Comparison of ENCODE assay signal across 8 cellular contexts in the genomic region with DNA sequence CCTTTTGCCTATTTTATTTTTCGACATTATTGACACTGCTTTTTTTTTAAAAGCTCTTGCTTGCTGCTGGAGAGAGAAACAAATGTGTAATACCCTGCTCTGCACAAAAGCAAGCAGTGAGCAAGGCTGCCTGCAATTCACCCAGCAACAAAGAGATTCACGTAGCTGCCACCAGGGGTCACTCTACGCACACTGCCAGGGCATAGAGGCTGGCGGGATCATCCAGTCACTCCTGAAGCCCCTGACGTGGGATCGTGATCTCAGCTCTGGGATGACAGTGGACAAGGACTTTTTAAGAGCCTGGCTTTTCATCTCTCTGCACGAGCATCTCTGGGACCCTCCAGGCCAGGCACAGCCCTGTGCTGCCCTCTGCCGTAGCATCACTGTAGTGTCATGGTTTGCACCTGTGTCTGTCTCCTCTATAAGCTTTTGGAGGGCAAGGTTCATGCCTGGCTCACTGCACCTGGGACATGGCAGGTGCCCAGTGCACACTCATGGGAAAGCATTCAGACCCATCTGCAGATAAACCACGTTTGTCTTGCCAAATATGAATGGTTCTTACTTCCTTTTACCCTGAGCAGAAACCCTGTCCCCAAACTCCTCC. TPM values are rescaled to one million over a fixed set of nuclear protein-coding genes. Genes with fewer than 3 reads are reported as not detected.
DNase-seq lines count a peak whose midpoint lies in the region; ATAC-seq and TF ChIP-seq lines count a peak whose summit lies in the region.

No MANE protein-coding gene starts in this region.

- H3K36me3 Mint-ChIP-seq in endothelial cell (ENCODE audit: low read depth, unreplicated experiment) (no peaks in the 10 kb centered on the region), mesothelial cell of epicardium (no peaks in the 10 kb centered on the region)
- no peaks in the 10 kb centered on the region for H3K36me3 Mint-ChIP-seq in stimulated activated naive B cell treated with anti-CD40 and anti-IgM and Interleukin-4, amounts not matched to agents 10 μg/mL and 1 μg/mL and 100 μg/mL, for 72 hours

- TF ChIP-seq CTCF in AG04449 (IDR thresholded peaks at IDR 0.05; ENCODE audit: insufficient read depth, low read length, missing control alignments) (peak; percentile 89), GM12875 (IDR thresholded peaks at IDR 0.05; ENCODE audit: borderline replicate concordance, insufficient read depth, low read depth, low read length) (peak; percentile 92), endothelial cell (IDR thresholded peaks at IDR 0.05; ENCODE audit: unreplicated experiment) (peak; percentile 80), mesothelial cell of epicardium (IDR thresholded peaks at IDR 0.05; ENCODE audit: unreplicated experiment) (peak; percentile 89)

- no peaks in the 10 kb centered on the region for H3K9me3 Mint-ChIP-seq in endothelial cell (ENCODE audit: unreplicated experiment)
- H3K9me3 Mint-ChIP-seq in mesothelial cell of epicardium: no peaks in the 10 kb centered on the region
- no peaks in the 10 kb centered on the region for H3K9me3 Mint-ChIP-seq in stimulated activated naive B cell treated with anti-CD40 and anti-IgM and Interleukin-4, amounts not matched to agents 10 μg/mL and 1 μg/mL and 100 μg/mL, for 72 hours

- no peak overlapping the region for H3K4me3 Mint-ChIP-seq in endothelial cell (ENCODE audit: unreplicated experiment)
- H3K4me3 Mint-ChIP-seq in mesothelial cell of epicardium: no peak overlapping the region
- no peak overlapping the region for H3K4me3 Mint-ChIP-seq in stimulated activated naive B cell treated with anti-CD40 and anti-IgM and Interleukin-4, amounts not matched to agents 10 μg/mL and 1 μg/mL and 100 μg/mL, for 72 hours

- H3K4me1 Mint-ChIP-seq in endothelial cell (ENCODE audit: unreplicated experiment): peaks cover 11% of the 10 kb centered on the region
- H3K4me1 Mint-ChIP-seq in mesothelial cell of epicardium: no peaks in the 10 kb centered on the region
- peaks cover 0 to 13% of the 10 kb centered on the region in 2 donors for H3K4me1 Mint-ChIP-seq in stimulated activated naive B cell treated with anti-CD40 and anti-IgM and Interleukin-4, amounts not matched to agents 10 μg/mL and 1 μg/mL and 100 μg/mL, for 72 hours

- POLR2A ChIA-PET in AG04449 (lab: Yijun Ruan, JAX): no interaction called here

- H3K27me3 Mint-ChIP-seq in endothelial cell (ENCODE audit: unreplicated experiment) (peaks cover 11% of the 10 kb centered on the region), mesothelial cell of epicardium (ENCODE audit: low read depth) (peaks cover 55% of the 10 kb centered on the region)
- peaks cover 34 to 45% of the 10 kb centered on the region in 2 donors for H3K27me3 Mint-ChIP-seq in stimulated activated naive B cell treated with anti-CD40 and anti-IgM and Interleukin-4, amounts not matched to agents 10 μg/mL and 1 μg/mL and 100 μg/mL, for 72 hours

- H3K27ac Mint-ChIP-seq in endothelial cell (ENCODE audit: unreplicated experiment) (no peak overlapping the region), mesothelial cell of epicardium (no peak overlapping the region)
- H3K27ac Mint-ChIP-seq in stimulated activated naive B cell treated with anti-CD40 and anti-IgM and Interleukin-4, amounts not matched to agents 10 μg/mL and 1 μg/mL and 100 μg/mL, for 72 hours: no peak overlapping the region

- CTCF ChIA-PET in AG04449 (lab: Yijun Ruan, JAX): interaction anchor here (0.7 to 3.2 kb wide), 29 partner anchors 8 to 553 kb away, joined by 3 to 37 read pairs (median 4); partner anchors contain the start of gene C4orf50

- no peak overlapping the region for H3K4me3 ChIP-seq in AG04449 (ENCODE audit: low read depth, low read length)
- H3K4me3 ChIP-seq in GM12875 (ENCODE audit: low read depth, low read length): no peak overlapping the region

- peak; percentile 51 for ATAC-seq in HG02973 (IDR thresholded peaks at IDR 0.05; ENCODE audit: unreplicated experiment)
- ATAC-seq in stimulated activated naive B cell treated with anti-CD40 and anti-IgM and Interleukin-4, amounts not matched to agents 10 μg/mL and 1 μg/mL and 100 μg/mL, for 72 hours (replicated peaks): peak; percentile 71 to 81

- DNase-seq in AG04449 (ENCODE audit: low read depth, low spot score): peak; percentile 5
- DNase-seq in NCI-H2196 (lab: John Stamatoyannopoulos, UW; ENCODE audit: unreplicated experiment): peak; percentile 68
- DNase-seq in activated CD4-positive, alpha-beta T cell treated with anti-CD3 and anti-CD28 coated beads, Interleukin-2, amount 50 U/mL, for 24 hours (ENCODE audit: low read depth in 1 of 2, low spot score in 1 of 2): peak; percentile 1 to 22
- peak; percentile 73 for DNase-seq in endothelial cell (ENCODE audit: low spot score)
- DNase-seq in mesothelial cell of epicardium (ENCODE audit: low spot score in 2 of 2, unreplicated experiment in 2 of 2): peak; percentile 53 to 76
- DNase-seq in stimulated activated naive B cell treated with anti-CD40 and anti-IgM and Interleukin-4, amounts not matched to agents 10 μg/mL and 1 μg/mL and 100 μg/mL, for 72 hours: peak; percentile 21

RNA-seq across cellular contexts. Expression of gene C4orf50, which starts 19.8 kb away (rescaled TPM):
- total RNA-seq in endothelial cell (ENCODE audit: unreplicated experiment): 0.05 TPM
- 0.02 to 0.04 TPM in 2 of 3 replicates, not detected in the other for total RNA-seq in mesothelial cell of epicardium

Comparison
In these comparisons a context has a peak if more than half of its experiments do, and no peak if none do; other contexts are left out.
1. DNase-seq: peak in every context shown above with its lines; median percentile 73 in endothelial cell; 68 in NCI-H2196; 64 in mesothelial cell of epicardium; 21 in stimulated activated naive B cell treated with anti-CD40 and anti-IgM and Interleukin-4, amounts not matched to agents 10 μg/mL and 1 μg/mL and 100 μg/mL, for 72 hours; 12 in activated CD4-positive, alpha-beta T cell treated with anti-CD3 and anti-CD28 coated beads, Interleukin-2, amount 50 U/mL, for 24 hours; 5 in AG04449.